7 cellular contexts compared by ENCODE assay signal in genomic region chr5:89930591-89931383, GRCh38.
DNase-seq lines count a peak whose midpoint lies in the region; ATAC-seq, FAIRE-seq and TF ChIP-seq lines count a peak whose summit lies in the region.

No MANE protein-coding gene starts in this region.

- H3K4me2 ChIP-seq in astrocyte (ENCODE audit: low read length): peak overlapping the region; percentile 74

- H3K4me3 Mint-ChIP-seq in astrocyte (ENCODE audit: unreplicated experiment): no peak overlapping the region
- H3K4me3 Mint-ChIP-seq in progenitor cell of endocrine pancreas (ENCODE audit: low read depth): no peak overlapping the region
- no peak overlapping the region for H3K4me3 Mint-ChIP-seq in activated T-helper 1 cell treated with anti-CD3 and anti-CD28 coated beads, Interleukin-12 subunit alpha, Interleukin-12 subunit beta, Interleukin-2, Interleukin-4 antibody, amounts not matched to agents 30 ng/mL and 10 ng/mL and 1 ng/mL, durations not matched to agents 14 hours and 24 hours and 36 hours

- peaks cover 6% of the 10 kb centered on the region for H3K4me1 ChIP-seq in astrocyte (ENCODE audit: insufficient read depth, low read length)

- H3K4me1 Mint-ChIP-seq in astrocyte (ENCODE audit: low read depth, unreplicated experiment) (peaks cover 39% of the 10 kb centered on the region), progenitor cell of endocrine pancreas (ENCODE audit: low read depth) (peaks cover 4% of the 10 kb centered on the region)
- H3K4me1 Mint-ChIP-seq in activated T-helper 1 cell treated with anti-CD3 and anti-CD28 coated beads, Interleukin-12 subunit alpha, Interleukin-12 subunit beta, Interleukin-2, Interleukin-4 antibody, amounts not matched to agents 30 ng/mL and 10 ng/mL and 1 ng/mL, durations not matched to agents 14 hours and 24 hours and 36 hours (ENCODE audit: low read depth): no peaks in the 10 kb centered on the region

- no peak overlapping the region for H2AFZ ChIP-seq in astrocyte (ENCODE audit: low read depth, low read length)

- no peaks in the 10 kb centered on the region for H3K79me2 ChIP-seq in astrocyte (ENCODE audit: insufficient read depth, low read length)

- intact Hi-C loops in activated T-helper 1 cell treated with anti-CD3 and anti-CD28 coated beads, Interleukin-12 subunit alpha, Interleukin-12 subunit beta, Interleukin-2, Interleukin-4 antibody, amounts not matched to agents 30 ng/mL and 10 ng/mL and 1 ng/mL, durations not matched to agents 14 hours and 24 hours and 36 hours (cut with micrococcal nuclease): no loop called here

- H3K27ac ChIP-seq in astrocyte (ENCODE audit: low read depth, low read length): peak overlapping the region; percentile 71

- H3K27ac Mint-ChIP-seq in astrocyte (ENCODE audit: unreplicated experiment): peak overlapping the region; percentile 45
- no peak overlapping the region for H3K27ac Mint-ChIP-seq in progenitor cell of endocrine pancreas
- H3K27ac Mint-ChIP-seq in activated T-helper 1 cell treated with anti-CD3 and anti-CD28 coated beads, Interleukin-12 subunit alpha, Interleukin-12 subunit beta, Interleukin-2, Interleukin-4 antibody, amounts not matched to agents 30 ng/mL and 10 ng/mL and 1 ng/mL, durations not matched to agents 14 hours and 24 hours and 36 hours: no peak overlapping the region

- peak; percentile 88 for FAIRE-seq in astrocyte (lab: Jason Lieb, UNC)

- H3K9me3 Mint-ChIP-seq in astrocyte (ENCODE audit: unreplicated experiment) (no peaks in the 10 kb centered on the region), progenitor cell of endocrine pancreas (ENCODE audit: low read depth) (peaks cover 4% of the 10 kb centered on the region)
- no peaks in the 10 kb centered on the region for H3K9me3 Mint-ChIP-seq in activated T-helper 1 cell treated with anti-CD3 and anti-CD28 coated beads, Interleukin-12 subunit alpha, Interleukin-12 subunit beta, Interleukin-2, Interleukin-4 antibody, amounts not matched to agents 30 ng/mL and 10 ng/mL and 1 ng/mL, durations not matched to agents 14 hours and 24 hours and 36 hours

- H3K9ac ChIP-seq in astrocyte (ENCODE audit: low read length): peak overlapping the region; percentile 24

- no peak overlapping the region for H3K4me3 ChIP-seq in astrocyte (ENCODE audit: insufficient read depth, low read depth, low read length)
- H3K4me3 ChIP-seq in retinal pigment epithelial cell (ENCODE audit: low read length): no peak overlapping the region

- H3K27me3 Mint-ChIP-seq in astrocyte (ENCODE audit: low read depth, unreplicated experiment) (no peaks in the 10 kb centered on the region), progenitor cell of endocrine pancreas (peaks cover 6% of the 10 kb centered on the region)
- no peaks in the 10 kb centered on the region for H3K27me3 Mint-ChIP-seq in activated T-helper 1 cell treated with anti-CD3 and anti-CD28 coated beads, Interleukin-12 subunit alpha, Interleukin-12 subunit beta, Interleukin-2, Interleukin-4 antibody, amounts not matched to agents 30 ng/mL and 10 ng/mL and 1 ng/mL, durations not matched to agents 14 hours and 24 hours and 36 hours (ENCODE audit: insufficient read depth)

- no peaks in the 10 kb centered on the region for H4K20me1 ChIP-seq in astrocyte (ENCODE audit: insufficient read depth, low read length)

- H3K9me3 ChIP-seq in astrocyte (ENCODE audit: insufficient read depth, low read depth, low read length): no peaks in the 10 kb centered on the region

- TF ChIP-seq CTCF in astrocyte (IDR thresholded peaks at IDR 0.05; ENCODE audit: insufficient read depth, low read depth, low read length) (no peak), retinal pigment epithelial cell (conservative IDR thresholded peaks at IDR 0.05; ENCODE audit: low read depth, low read length) (no peak), progenitor cell of endocrine pancreas (IDR thresholded peaks at IDR 0.05; ENCODE audit: unreplicated experiment) (no peak)

- H3K27me3 ChIP-seq in astrocyte (ENCODE audit: insufficient read depth, low read length): no peaks in the 10 kb centered on the region

- H3K36me3 Mint-ChIP-seq in astrocyte (ENCODE audit: low read depth, unreplicated experiment) (no peaks in the 10 kb centered on the region), progenitor cell of endocrine pancreas (ENCODE audit: insufficient read depth) (no peaks in the 10 kb centered on the region)
- H3K36me3 Mint-ChIP-seq in activated T-helper 1 cell treated with anti-CD3 and anti-CD28 coated beads, Interleukin-12 subunit alpha, Interleukin-12 subunit beta, Interleukin-2, Interleukin-4 antibody, amounts not matched to agents 30 ng/mL and 10 ng/mL and 1 ng/mL, durations not matched to agents 14 hours and 24 hours and 36 hours (ENCODE audit: low read depth): no peaks in the 10 kb centered on the region

- DNase-seq in astrocyte (ENCODE audit: low read depth) (peak; percentile 74), retinal pigment epithelial cell (ENCODE audit: low read depth) (peak; percentile 44), progenitor cell of endocrine pancreas (ENCODE audit: low spot score, unreplicated experiment) (no peak), GOT3 (lab: John Stamatoyannopoulos, UW) (no peak)
- DNase-seq in activated T-helper 1 cell treated with anti-CD3 and anti-CD28 coated beads, Interleukin-12 subunit alpha, Interleukin-12 subunit beta, Interleukin-2, Interleukin-4 antibody, amounts not matched to agents 30 ng/mL and 10 ng/mL and 1 ng/mL, durations not matched to agents 14 hours and 24 hours and 36 hours (ENCODE audit: low spot score): no peak

- H3K36me3 ChIP-seq in astrocyte (ENCODE audit: insufficient read depth, low read length): no peaks in the 10 kb centered on the region

- ATAC-seq in GM19372 (IDR thresholded peaks at IDR 0.05; ENCODE audit: low read depth, unreplicated experiment) (peak; percentile 65), HG03196 (IDR thresholded peaks at IDR 0.05; ENCODE audit: unreplicated experiment) (peak; percentile 82)

Comparison
In these comparisons a context has a peak if more than half of its experiments do, and no peak if none do; other contexts are left out.
1. DNase-seq: peak in astrocyte (single experiment) and retinal pigment epithelial cell (single experiment); none in progenitor cell of endocrine pancreas (single experiment), GOT3 (single experiment) and activated T-helper 1 cell treated with anti-CD3 and anti-CD28 coated beads, Interleukin-12 subunit alpha, Interleukin-12 subunit beta, Interleukin-2, Interleukin-4 antibody, amounts not matched to agents 30 ng/mL and 10 ng/mL and 1 ng/mL, durations not matched to agents 14 hours and 24 hours and 36 hours (single experiment).